In genomic region chr12:26530461-26530860, GRCh38 we compare ENCODE assay signal across 21 cellular contexts.
DNase-seq lines count a peak whose midpoint lies in the region; ATAC-seq and TF ChIP-seq lines count a peak whose summit lies in the region.
"Had no signal": no experiment of that assay in that cellular context is flagged by ENCODE, and none has a peak within 500 bp of the region (broad histone marks: within the 10 kb centered on the region; RNA-seq: fewer than 3 reads in every experiment).

No MANE protein-coding gene starts in this region.

- no peak overlapping the region for H3K27ac Mint-ChIP-seq in activated naive CD8-positive, alpha-beta T cell treated with anti-CD3 and anti-CD28 coated beads, Interleukin-2, amount 10 ng/mL, durations not matched to agents 7 days and 5 days
- no peak overlapping the region for H3K27ac Mint-ChIP-seq in activated naive CD8-positive, alpha-beta T cell treated with anti-CD3 and anti-CD28 coated beads, Interleukin-2, amount 50 U/mL, for 24 hours
- H3K27ac Mint-ChIP-seq: B cell; CD4-positive, alpha-beta T cell; CD8-positive, alpha-beta T cell had no signal

- H3K9ac ChIP-seq in mammary epithelial cell (ENCODE audit: insufficient read depth, low read length) = no peak overlapping the region
- H3K9ac ChIP-seq: BLaER1 treated with 17β-estradiol and CSF1 and Interleukin-3, amounts not matched to agents 10 nM and 100 nM had no signal

- no peaks in the 10 kb centered on the region for H3K27me3 Mint-ChIP-seq in activated naive CD8-positive, alpha-beta T cell treated with anti-CD3 and anti-CD28 coated beads, Interleukin-2, amount 10 ng/mL, durations not matched to agents 7 days and 5 days
- no peaks in the 10 kb centered on the region for H3K27me3 Mint-ChIP-seq in activated naive CD8-positive, alpha-beta T cell treated with anti-CD3 and anti-CD28 coated beads, Interleukin-2, amount 50 U/mL, for 24 hours
- H3K27me3 Mint-ChIP-seq: B cell; CD4-positive, alpha-beta T cell had no signal

- POLR2A ChIA-PET in activated naive CD8-positive, alpha-beta T cell treated with anti-CD3 and anti-CD28 coated beads, Interleukin-2, amount 10 ng/mL, durations not matched to agents 7 days and 5 days (lab: Charles Lee) = no interaction called here

- H2AFZ ChIP-seq in mammary epithelial cell (ENCODE audit: low read depth, low read length) = no peak overlapping the region

- intact Hi-C loops in mammary epithelial cell (cut with micrococcal nuclease) = no loop called here

- H3K27ac ChIP-seq in mammary epithelial cell (ENCODE audit: insufficient read depth, low read depth, low read length) = no peak overlapping the region
- H3K27ac ChIP-seq in effector memory CD4-positive, alpha-beta T cell (ENCODE audit: insufficient read depth, low read length, poor library complexity, severe bottlenecking) = no peak overlapping the region
- H3K27ac ChIP-seq: 22Rv1; A549; BLaER1 treated with 17β-estradiol and CSF1 and Interleukin-3, amounts not matched to agents 10 nM and 100 nM; C4-2B had no signal

- H4K20me1 ChIP-seq in mammary epithelial cell (ENCODE audit: insufficient read depth, low read length) = no peaks in the 10 kb centered on the region
- H4K20me1 ChIP-seq: BLaER1 treated with 17β-estradiol and CSF1 and Interleukin-3, amounts not matched to agents 10 nM and 100 nM had no signal

- no peaks in the 10 kb centered on the region for H3K27me3 ChIP-seq in mammary epithelial cell (ENCODE audit: insufficient read depth, low read length)
- H3K27me3 ChIP-seq in effector memory CD4-positive, alpha-beta T cell (replicated peaks; ENCODE audit: control insufficient read depth, insufficient read depth, low read length, poor library complexity, severe bottlenecking) = no peaks in the 10 kb centered on the region
- H3K27me3 ChIP-seq: BLaER1 treated with 17β-estradiol and CSF1 and Interleukin-3, amounts not matched to agents 10 nM and 100 nM had no signal

- peaks cover 3% of the 10 kb centered on the region for H3K9me3 ChIP-seq in mammary epithelial cell (replicated peaks; ENCODE audit: insufficient read depth, low read length)
- peaks cover 5% of the 10 kb centered on the region for H3K9me3 ChIP-seq in effector memory CD4-positive, alpha-beta T cell (ENCODE audit: control insufficient read depth, low read length)

- CTCF ChIA-PET in mammary epithelial cell (lab: Charles Lee; ENCODE audit: low non-redundant PET) = no interaction called here

- peak; percentile 58 for ATAC-seq in activated naive CD8-positive, alpha-beta T cell treated with anti-CD3 and anti-CD28 coated beads, Interleukin-2, amount 10 ng/mL, durations not matched to agents 7 days and 5 days (ENCODE audit: low read depth)
- no peak for ATAC-seq in activated naive CD8-positive, alpha-beta T cell treated with anti-CD3 and anti-CD28 coated beads, Interleukin-2, amount 50 U/mL, for 24 hours
- no peak for ATAC-seq in GM18519 (IDR thresholded peaks at IDR 0.05; ENCODE audit: low FRiP score, unreplicated experiment)
- ATAC-seq: A549; CD8-positive, alpha-beta T cell; GM12878 had no signal

- no TSS peak for BruUV-seq in mammary epithelial cell (replicated peaks; lab: Mats Ljungman, UMichigan)

- no peaks in the 10 kb centered on the region for H3K4me1 ChIP-seq in mammary epithelial cell (ENCODE audit: insufficient read depth, low read length)
- no peaks in the 10 kb centered on the region for H3K4me1 ChIP-seq in effector memory CD4-positive, alpha-beta T cell (ENCODE audit: control insufficient read depth, insufficient read depth, low read length, poor library complexity, severe bottlenecking)
- H3K4me1 ChIP-seq: A549, Caco-2 had no signal

- dilution Hi-C loops in mammary epithelial cell (cut with HindIII; ENCODE audit: low sequenced_read_pairs) = no loop called here

- H3K4me3 ChIP-seq in astrocyte of the spinal cord (ENCODE audit: low read depth, low read length) = no peak overlapping the region
- no peak overlapping the region for H3K4me3 ChIP-seq in choroid plexus epithelial cell (ENCODE audit: low read depth, low read length)
- no peak overlapping the region for H3K4me3 ChIP-seq in mammary epithelial cell (replicated peaks in 1 of 3; ENCODE audit: insufficient read depth in 1 of 3, low read depth in 2 of 3, low read length in 3 of 3)
- H3K4me3 ChIP-seq in effector memory CD4-positive, alpha-beta T cell (ENCODE audit: insufficient read depth, low read depth, low read length, poor library complexity, severe bottlenecking) = no peak overlapping the region
- H3K4me3 ChIP-seq: A549; BLaER1 treated with 17β-estradiol and CSF1 and Interleukin-3, amounts not matched to agents 10 nM and 100 nM; GM12878 had no signal

- peaks cover 10% of the 10 kb centered on the region for H3K9me3 Mint-ChIP-seq in activated naive CD8-positive, alpha-beta T cell treated with anti-CD3 and anti-CD28 coated beads, Interleukin-2, amount 10 ng/mL, durations not matched to agents 7 days and 5 days
- peaks cover 18% of the 10 kb centered on the region for H3K9me3 Mint-ChIP-seq in activated naive CD8-positive, alpha-beta T cell treated with anti-CD3 and anti-CD28 coated beads, Interleukin-2, amount 50 U/mL, for 24 hours

- peaks cover 28% of the 10 kb centered on the region for H3K36me3 Mint-ChIP-seq in activated naive CD8-positive, alpha-beta T cell treated with anti-CD3 and anti-CD28 coated beads, Interleukin-2, amount 10 ng/mL, durations not matched to agents 7 days and 5 days
- H3K36me3 Mint-ChIP-seq in activated naive CD8-positive, alpha-beta T cell treated with anti-CD3 and anti-CD28 coated beads, Interleukin-2, amount 50 U/mL, for 24 hours (ENCODE audit: low read depth) = peaks cover 50% of the 10 kb centered on the region

- no peaks in the 10 kb centered on the region for H3K36me3 ChIP-seq in mammary epithelial cell (ENCODE audit: insufficient read depth, low read length)
- peaks cover 2% of the 10 kb centered on the region for H3K36me3 ChIP-seq in effector memory CD4-positive, alpha-beta T cell (ENCODE audit: control insufficient read depth, insufficient read depth, low read length)

- no peaks in the 10 kb centered on the region for H3K79me2 ChIP-seq in mammary epithelial cell (ENCODE audit: insufficient read depth, low read length)

- H3K4me3 Mint-ChIP-seq in activated naive CD8-positive, alpha-beta T cell treated with anti-CD3 and anti-CD28 coated beads, Interleukin-2, amount 10 ng/mL, durations not matched to agents 7 days and 5 days = no peak overlapping the region
- no peak overlapping the region for H3K4me3 Mint-ChIP-seq in activated naive CD8-positive, alpha-beta T cell treated with anti-CD3 and anti-CD28 coated beads, Interleukin-2, amount 50 U/mL, for 24 hours
- H3K4me3 Mint-ChIP-seq: B cell; CD4-positive, alpha-beta T cell; CD8-positive, alpha-beta T cell had no signal

- TF ChIP-seq CTCF in astrocyte of the spinal cord (IDR thresholded peaks at IDR 0.05; ENCODE audit: low read depth, low read length) = no peak
- no peak for TF ChIP-seq CTCF in choroid plexus epithelial cell (conservative IDR thresholded peaks at IDR 0.05; ENCODE audit: low read depth, low read length)
- no peak for TF ChIP-seq CTCF in mammary epithelial cell (conservative IDR thresholded peaks at IDR 0.05 in 1 of 2, IDR thresholded peaks at IDR 0.05 in 1 of 2; ENCODE audit: extremely low read depth in 1 of 2, insufficient read depth in 1 of 2, low read depth in 1 of 2, low read length in 2 of 2)

- DNase-seq in activated naive CD8-positive, alpha-beta T cell treated with anti-CD3 and anti-CD28 coated beads, Interleukin-2, amount 10 ng/mL, durations not matched to agents 7 days and 5 days = no peak
- DNase-seq in activated naive CD8-positive, alpha-beta T cell treated with anti-CD3 and anti-CD28 coated beads, Interleukin-2, amount 50 U/mL, for 24 hours = no peak
- DNase-seq in astrocyte of the spinal cord (ENCODE audit: low read depth, low spot score) (peak; percentile 9), choroid plexus epithelial cell (ENCODE audit: low read depth) (peak; percentile 4), mammary epithelial cell (no peak)
- DNase-seq in effector memory CD4-positive, alpha-beta T cell = no peak
- DNase-seq: AML-193; Caco-2; Calu3; CD4-positive, alpha-beta T cell; CD8-positive, alpha-beta T cell; DMS79 treated with DMSO at 0.1 percent for 48 hours; EL; GDM1 had no signal

- 67% methylated on average over 1 of the region's 1 CpG for WGBS in mammary epithelial cell (ENCODE audit: low coverage, missing lambda C conversion rate)

- no peak overlapping the region for H3K4me2 ChIP-seq in mammary epithelial cell (ENCODE audit: insufficient read depth, low read depth, low read length)
- H3K4me2 ChIP-seq: A549; BLaER1 treated with 17β-estradiol and CSF1 and Interleukin-3, amounts not matched to agents 10 nM and 100 nM had no signal

- in situ Hi-C loops in astrocyte of the spinal cord (cut with HindIII; ENCODE audit: low sequenced_read_pairs) (no loop called here), mammary epithelial cell (cut with MboI; ENCODE audit: low sequenced_read_pairs in 2 of 2) (no loop called here)

- H3K4me1 Mint-ChIP-seq in activated naive CD8-positive, alpha-beta T cell treated with anti-CD3 and anti-CD28 coated beads, Interleukin-2, amount 10 ng/mL, durations not matched to agents 7 days and 5 days = peaks cover 12% of the 10 kb centered on the region
- no peaks in the 10 kb centered on the region for H3K4me1 Mint-ChIP-seq in activated naive CD8-positive, alpha-beta T cell treated with anti-CD3 and anti-CD28 coated beads, Interleukin-2, amount 50 U/mL, for 24 hours
- H3K4me1 Mint-ChIP-seq: B cell had no signal

Comparison
In these comparisons a context has a peak if more than half of its experiments do, and no peak if none do; other contexts are left out.
1. DNase-seq: peak in astrocyte of the spinal cord (single experiment) and choroid plexus epithelial cell (single experiment); none in activated naive CD8-positive, alpha-beta T cell treated with anti-CD3 and anti-CD28 coated beads, Interleukin-2, amount 10 ng/mL, durations not matched to agents 7 days and 5 days (single experiment), activated naive CD8-positive, alpha-beta T cell treated with anti-CD3 and anti-CD28 coated beads, Interleukin-2, amount 50 U/mL, for 24 hours (single experiment), mammary epithelial cell (single experiment) and effector memory CD4-positive, alpha-beta T cell (0 of 3).